ENCODE assay signal across 8 cellular contexts in the genomic region with DNA sequence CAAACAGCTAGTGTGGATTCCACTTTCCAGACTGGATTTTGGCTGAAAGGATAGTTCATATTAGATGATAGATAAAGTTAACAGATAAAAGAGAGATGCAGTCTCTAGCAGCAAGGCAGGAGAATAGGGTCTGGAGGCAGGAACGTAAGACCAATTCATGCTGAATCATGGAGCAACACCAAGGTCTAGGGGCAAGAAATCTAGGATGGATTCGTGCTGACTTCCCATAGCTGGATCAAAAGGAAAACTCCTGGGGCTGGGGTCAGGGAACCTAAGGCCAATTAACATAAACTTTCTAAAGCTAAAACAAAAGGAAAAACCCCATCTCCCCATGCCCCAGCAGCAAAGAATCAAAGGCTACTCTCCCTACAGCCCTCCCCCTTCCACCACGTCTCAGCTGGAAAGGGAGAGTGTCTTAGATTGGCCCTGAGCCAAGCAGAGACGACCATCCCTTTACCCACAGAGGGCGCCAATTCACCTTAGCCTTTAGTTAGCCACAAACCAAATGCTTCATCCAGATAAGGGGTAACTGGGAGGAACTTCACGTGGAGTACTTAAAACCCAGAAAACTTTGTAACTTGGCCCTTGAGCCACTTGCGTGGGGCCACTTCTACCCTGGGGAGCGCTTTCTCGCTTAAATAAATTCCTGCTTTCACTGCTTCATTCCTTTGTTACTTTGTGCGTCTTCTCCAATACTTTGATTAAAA. TPM values are rescaled to one million over a fixed set of nuclear protein-coding genes. Genes with fewer than 3 reads are reported as not detected.
A peak's percentile ranks its signal among the peaks of the same experiment; 100 is the strongest.
DNase-seq lines count a peak whose midpoint lies in the region; ATAC-seq and TF ChIP-seq lines count a peak whose summit lies in the region.

No MANE protein-coding gene starts in this region.

- no peaks in the 10 kb centered on the region for H3K36me3 Mint-ChIP-seq in T-helper 2 cell treated with Interferon-gamma antibody and Interleukin-4, amounts not matched to agents 5 μg/mL and 100 μg/mL, for 36 hours (ENCODE audit: low read depth)

- TF ChIP-seq CTCF in GM12874 (IDR thresholded peaks at IDR 0.05; ENCODE audit: insufficient read depth, low read depth, low read length) (peak; percentile 68), astrocyte of the spinal cord (IDR thresholded peaks at IDR 0.05; ENCODE audit: low read depth, low read length) (peak; percentile 51)

- ATAC-seq in left lobe of liver (peak; percentile 76), HG03159 (IDR thresholded peaks at IDR 0.05; ENCODE audit: unreplicated experiment) (no peak), HG03469 (IDR thresholded peaks at IDR 0.05; ENCODE audit: unreplicated experiment) (no peak)

- H3K27me3 Mint-ChIP-seq in T-helper 2 cell treated with Interferon-gamma antibody and Interleukin-4, amounts not matched to agents 5 μg/mL and 100 μg/mL, for 36 hours (ENCODE audit: low read depth): peaks cover 18% of the 10 kb centered on the region

- in situ Hi-C loops in astrocyte of the spinal cord (cut with HindIII; ENCODE audit: low sequenced_read_pairs): no loop called here

- no peak overlapping the region for H3K27ac Mint-ChIP-seq in T-helper 2 cell treated with Interferon-gamma antibody and Interleukin-4, amounts not matched to agents 5 μg/mL and 100 μg/mL, for 36 hours

- no peak overlapping the region for H3K4me3 ChIP-seq in astrocyte of the spinal cord (ENCODE audit: low read depth, low read length)

- no peaks in the 10 kb centered on the region for H3K9me3 Mint-ChIP-seq in T-helper 2 cell treated with Interferon-gamma antibody and Interleukin-4, amounts not matched to agents 5 μg/mL and 100 μg/mL, for 36 hours

- DNase-seq in NCI-H187 (lab: John Stamatoyannopoulos, UW) (peak; percentile 55 to 62), astrocyte of the spinal cord (ENCODE audit: low read depth, low spot score) (peak; percentile 39), left lobe of liver (ENCODE audit: low spot score) (no peak)
- DNase-seq in T-helper 2 cell treated with Interferon-gamma antibody and Interleukin-4, amounts not matched to agents 5 μg/mL and 100 μg/mL, for 36 hours (ENCODE audit: low spot score): peak; percentile 44
- DNase-seq in stimulated activated CD8-positive, alpha-beta memory T cell treated with anti-CD3 and anti-CD28 coated beads, Interleukin-12 subunit alpha, Interleukin-12 subunit beta, amount 100 ng/mL, for 4 hours (ENCODE audit: low read depth): peak; percentile 24

- peaks cover 8% of the 10 kb centered on the region for H3K4me1 Mint-ChIP-seq in T-helper 2 cell treated with Interferon-gamma antibody and Interleukin-4, amounts not matched to agents 5 μg/mL and 100 μg/mL, for 36 hours (ENCODE audit: low read depth)

- H3K4me3 Mint-ChIP-seq in T-helper 2 cell treated with Interferon-gamma antibody and Interleukin-4, amounts not matched to agents 5 μg/mL and 100 μg/mL, for 36 hours: no peak overlapping the region

RNA-seq across cellular contexts. Expression of a gene that starts 7.6 kb away (rescaled TPM):
- 0.25 TPM for total RNA-seq in left lobe of liver

RNA-seq across cellular contexts. Expression of a gene that starts 50.7 kb away (rescaled TPM):
- total RNA-seq in left lobe of liver: not detected

RNA-seq across cellular contexts. Expression of a gene that starts 56.6 kb away (rescaled TPM):
- not detected for total RNA-seq in left lobe of liver
